ENCODE assay signal across 10 cellular contexts in genomic region chr12:4288296-4289019, GRCh38. TPM values are rescaled to one million over a fixed set of nuclear protein-coding genes. Genes with fewer than 3 reads are reported as not detected.
DNase-seq lines count a peak whose midpoint lies in the region; ATAC-seq, FAIRE-seq and TF ChIP-seq lines count a peak whose summit lies in the region.
"Had no signal": no experiment of that assay in that cellular context is flagged by ENCODE, and none has a peak within 500 bp of the region (broad histone marks: within the 10 kb centered on the region; RNA-seq: fewer than 3 reads in every experiment).

No MANE protein-coding gene starts in this region.

- no peak for FAIRE-seq in astrocyte (lab: Jason Lieb, UNC)

- no peak for ATAC-seq in HG02571 (IDR thresholded peaks at IDR 0.05; ENCODE audit: unreplicated experiment)

- no peaks in the 10 kb centered on the region for H3K4me1 ChIP-seq in astrocyte (ENCODE audit: insufficient read depth, low read length)
- peaks cover 34% of the 10 kb centered on the region for H3K4me1 ChIP-seq in mesodermal cell (ENCODE audit: control insufficient read depth, insufficient read depth, low read length, poor library complexity, severe bottlenecking)

- H2AFZ ChIP-seq in astrocyte (ENCODE audit: low read depth, low read length) = peak overlapping the region; percentile 2

- peaks cover 11% of the 10 kb centered on the region for H3K27me3 ChIP-seq in astrocyte (ENCODE audit: insufficient read depth, low read length)

- no peaks in the 10 kb centered on the region for H3K9me3 Mint-ChIP-seq in activated naive CD4-positive, alpha-beta T cell treated with anti-CD3 and anti-CD28 coated beads, Interleukin-2, amount 10 ng/mL, durations not matched to agents 7 days and 5 days
- H3K9me3 Mint-ChIP-seq in astrocyte (ENCODE audit: unreplicated experiment) (no peaks in the 10 kb centered on the region), type B pancreatic cell (no peaks in the 10 kb centered on the region)

- H3K4me3 ChIP-seq in astrocyte (ENCODE audit: insufficient read depth, low read depth, low read length) = no peak overlapping the region
- H3K4me3 ChIP-seq in mesodermal cell (ENCODE audit: extremely low read depth, insufficient read depth, low read length, poor library complexity, severe bottlenecking) = no peak overlapping the region
- H3K4me3 ChIP-seq: SK-N-MC had no signal

- no peak overlapping the region for H3K4me3 Mint-ChIP-seq in activated naive CD4-positive, alpha-beta T cell treated with anti-CD3 and anti-CD28 coated beads, Interleukin-2, amount 10 ng/mL, durations not matched to agents 7 days and 5 days
- H3K4me3 Mint-ChIP-seq in astrocyte (ENCODE audit: unreplicated experiment) (peak overlapping the region; percentile 65), type B pancreatic cell (no peak overlapping the region)

- peaks cover 6% of the 10 kb centered on the region for H4K20me1 ChIP-seq in astrocyte (ENCODE audit: insufficient read depth, low read length)

- no peaks in the 10 kb centered on the region for H3K36me3 ChIP-seq in astrocyte (ENCODE audit: insufficient read depth, low read length)
- H3K36me3 ChIP-seq in mesodermal cell (ENCODE audit: control insufficient read depth, insufficient read depth, low read length) = peaks cover 98% of the 10 kb centered on the region

- peak overlapping the region; percentile 66 for H3K27ac Mint-ChIP-seq in activated naive CD4-positive, alpha-beta T cell treated with anti-CD3 and anti-CD28 coated beads, Interleukin-2, amount 10 ng/mL, durations not matched to agents 7 days and 5 days
- H3K27ac Mint-ChIP-seq in astrocyte (ENCODE audit: unreplicated experiment) (peak overlapping the region; percentile 49), type B pancreatic cell (peak overlapping the region; percentile 20)

- peaks cover 89% of the 10 kb centered on the region for H3K36me3 Mint-ChIP-seq in activated naive CD4-positive, alpha-beta T cell treated with anti-CD3 and anti-CD28 coated beads, Interleukin-2, amount 10 ng/mL, durations not matched to agents 7 days and 5 days
- H3K36me3 Mint-ChIP-seq in astrocyte (ENCODE audit: low read depth, unreplicated experiment) = peaks cover 49% of the 10 kb centered on the region
- peaks cover 81% of the 10 kb centered on the region for H3K36me3 Mint-ChIP-seq in type B pancreatic cell

- H3K27ac ChIP-seq in astrocyte (ENCODE audit: low read depth, low read length) (no peak overlapping the region), mesodermal cell (ENCODE audit: low read depth, low read length, severe bottlenecking) (peak overlapping the region; percentile 78)
- H3K27ac ChIP-seq: SK-N-MC had no signal

- H3K79me2 ChIP-seq in astrocyte (ENCODE audit: insufficient read depth, low read length) = no peaks in the 10 kb centered on the region

- CTCF ChIA-PET in activated naive CD4-positive, alpha-beta T cell treated with anti-CD3 and anti-CD28 coated beads, Interleukin-2, amount 10 ng/mL, durations not matched to agents 7 days and 5 days (lab: Charles Lee) = interaction anchor here (4.3 kb wide), 1 partner anchor 12 kb away, joined by 19 read pairs; no protein-coding TSS in a partner anchor

- peaks cover 85% of the 10 kb centered on the region for H3K4me1 Mint-ChIP-seq in activated naive CD4-positive, alpha-beta T cell treated with anti-CD3 and anti-CD28 coated beads, Interleukin-2, amount 10 ng/mL, durations not matched to agents 7 days and 5 days
- H3K4me1 Mint-ChIP-seq in astrocyte (ENCODE audit: low read depth, unreplicated experiment) (peaks cover 34% of the 10 kb centered on the region), type B pancreatic cell (ENCODE audit: unreplicated experiment) (peaks cover 19% of the 10 kb centered on the region)

- 87 to 93% methylated on average over 15 to 17 of the region's 17 CpGs for WGBS in mesodermal cell (ENCODE audit: insufficient coverage in 2 of 2), 2 experiments

- H3K9me3 ChIP-seq in astrocyte (ENCODE audit: insufficient read depth, low read depth, low read length) (no peaks in the 10 kb centered on the region), mesodermal cell (ENCODE audit: control insufficient read depth, low read length) (no peaks in the 10 kb centered on the region)

- H3K9ac ChIP-seq in astrocyte (ENCODE audit: low read length) = no peak overlapping the region

- H3K27me3 Mint-ChIP-seq in activated naive CD4-positive, alpha-beta T cell treated with anti-CD3 and anti-CD28 coated beads, Interleukin-2, amount 10 ng/mL, durations not matched to agents 7 days and 5 days = no peaks in the 10 kb centered on the region
- H3K27me3 Mint-ChIP-seq in astrocyte (ENCODE audit: low read depth, unreplicated experiment) (no peaks in the 10 kb centered on the region), type B pancreatic cell (no peaks in the 10 kb centered on the region)

- TF ChIP-seq CTCF in astrocyte (IDR thresholded peaks at IDR 0.05; ENCODE audit: insufficient read depth, low read depth, low read length) = no peak
- no peak for TF ChIP-seq CTCF in type B pancreatic cell (conservative IDR thresholded peaks at IDR 0.05)

- H3K4me2 ChIP-seq in astrocyte (ENCODE audit: low read length) = no peak overlapping the region

- DNase-seq in activated naive CD4-positive, alpha-beta T cell treated with anti-CD3 and anti-CD28 coated beads, Interleukin-2, amount 10 ng/mL, durations not matched to agents 7 days and 5 days = no peak
- DNase-seq in activated naive CD4-positive, alpha-beta T cell treated with anti-CD3 and anti-CD28 coated beads, Interleukin-2, amount 50 U/mL, for 16 hours = no peak
- no peak for DNase-seq in astrocyte (ENCODE audit: low read depth)
- no peak for DNase-seq in type B pancreatic cell (ENCODE audit: extremely low spot score, unreplicated experiment)
- no peak for DNase-seq in NCI-H82 (lab: John Stamatoyannopoulos, UW)
- DNase-seq in SHP77 (lab: John Stamatoyannopoulos, UW) = no peak
- DNase-seq: NCI-H2029 treated with DMSO at 0.1 percent for 48 hours had no signal

RNA-seq across cellular contexts. Expression of gene CCND2, which starts 14.9 kb away (rescaled TPM):
- 607 and 726 TPM in 2 replicates for total RNA-seq in astrocyte
- polyA plus RNA-seq in mesodermal cell (2013, experiment 1 of 2) = 66.2 TPM
- 66.9 TPM for polyA plus RNA-seq in mesodermal cell (2013, experiment 2 of 2)
- total RNA-seq in type B pancreatic cell (ENCODE audit: low replicate concordance) = 261 and 278 TPM in 2 replicates

RNA-seq across cellular contexts. Expression of gene TIGAR, which starts 32.6 kb away (rescaled TPM):
- 91.7 and 95.4 TPM in 2 replicates for total RNA-seq in astrocyte
- 9.8 TPM for polyA plus RNA-seq in mesodermal cell (2013, experiment 1 of 2)
- polyA plus RNA-seq in mesodermal cell (2013, experiment 2 of 2) = 12.9 TPM
- total RNA-seq in type B pancreatic cell (ENCODE audit: low replicate concordance) = 17.2 and 51.5 TPM in 2 replicates
